In the genomic region with DNA sequence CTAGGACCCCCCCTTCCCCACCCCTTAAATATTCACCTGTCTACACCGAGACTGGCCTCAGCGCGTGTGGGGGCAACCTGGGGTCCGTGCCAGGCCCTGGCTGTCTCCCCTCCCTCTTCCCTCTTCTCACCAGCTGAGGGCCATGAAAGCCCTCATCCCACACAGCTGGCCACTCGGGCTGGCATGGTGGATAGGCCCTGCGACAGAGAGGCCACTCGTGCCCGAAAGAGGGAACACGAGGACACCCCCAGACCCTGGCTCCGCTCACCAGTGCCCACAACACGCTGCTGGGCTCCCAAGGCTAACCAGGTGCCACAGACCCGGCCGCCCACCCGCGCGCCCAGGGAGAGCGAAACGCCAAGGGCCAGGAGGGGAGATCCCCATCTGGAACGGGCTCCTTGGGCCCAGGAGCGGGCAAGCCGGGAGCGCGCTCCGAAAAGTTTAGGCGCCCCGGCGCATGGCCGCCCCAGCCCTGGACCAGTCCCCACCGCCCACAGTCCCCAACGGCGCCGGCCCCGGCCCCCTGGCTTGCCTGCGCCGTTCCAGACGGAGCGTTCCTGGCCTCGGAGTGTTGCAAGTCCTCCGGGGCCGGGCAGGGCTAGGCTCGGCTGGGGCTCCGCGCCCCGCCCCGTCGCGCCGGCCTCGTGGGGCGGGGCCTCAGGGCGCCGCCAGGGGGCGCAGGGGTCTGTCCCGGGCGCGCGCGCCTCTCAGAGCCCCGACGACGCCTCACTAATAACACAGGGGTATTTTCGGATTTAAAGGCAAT, we compare ENCODE assay signal across 8 cellular contexts. TPM values are rescaled to one million over a fixed set of nuclear protein-coding genes. Genes with fewer than 3 reads are reported as not detected.
DNase-seq lines count a peak whose midpoint lies in the region; ATAC-seq, FAIRE-seq and TF ChIP-seq lines count a peak whose summit lies in the region.

A gene with protein sequence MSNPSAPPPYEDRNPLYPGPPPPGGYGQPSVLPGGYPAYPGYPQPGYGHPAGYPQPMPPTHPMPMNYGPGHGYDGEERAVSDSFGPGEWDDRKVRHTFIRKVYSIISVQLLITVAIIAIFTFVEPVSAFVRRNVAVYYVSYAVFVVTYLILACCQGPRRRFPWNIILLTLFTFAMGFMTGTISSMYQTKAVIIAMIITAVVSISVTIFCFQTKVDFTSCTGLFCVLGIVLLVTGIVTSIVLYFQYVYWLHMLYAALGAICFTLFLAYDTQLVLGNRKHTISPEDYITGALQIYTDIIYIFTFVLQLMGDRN (minus strand): TSS at position 570 of the 766 bp plus-strand sequence. CDS start 10,362 bp downstream, outside the sequence.

- DNase-seq in SW480 (ENCODE audit: low spot score) = peak; percentile 33
- peak; percentile 87 for DNase-seq in left cardiac atrium
- peak; percentile 88 to 92 for DNase-seq in psoas muscle
- peak; percentile 92 for DNase-seq in urothelium cell line (ENCODE audit: low spot score)

- WGBS in adipose tissue, 3 donors = 1 to 2% (median 1%) methylated on average over 56 to 62 of the region's 62 CpGs
- WGBS in psoas muscle, 3 donors = 0 to 1% (median 1%) methylated on average over 49 to 62 of the region's 62 CpGs

- H3K4me3 ChIP-seq in psoas muscle = peak within 1 kb of the TSS; percentile 93

- FAIRE-seq in urothelium cell line (lab: Jason Lieb, UNC) = no peak

- intact Hi-C loops in left cardiac atrium (cut with DNase I) = loop anchor here (2.0 to 10.0 kb wide), 2 partner anchors 103 to 105 kb away; a partner anchor contains a TSS
- intact Hi-C loops in psoas muscle (cut with DNase I) = loop anchor here (5.0 to 10.0 kb wide), 5 partner anchors 105 to 373 kb away; a partner anchor contains a TSS

- peak; percentile 98 for TF ChIP-seq CTCF in C4-2B (conservative IDR thresholded peaks at IDR 0.05)
- TF ChIP-seq CTCF in psoas muscle (IDR thresholded peaks at IDR 0.05) = peak; percentile 96

- ATAC-seq in GM19328 (IDR thresholded peaks at IDR 0.05; ENCODE audit: unreplicated experiment) = peak; percentile 69
- ATAC-seq in HG03457 (IDR thresholded peaks at IDR 0.05; ENCODE audit: unreplicated experiment) = peak; percentile 70
- peak; percentile 92 to 93 for ATAC-seq in left cardiac atrium
- peak; percentile 88 to 95 (median 93) for ATAC-seq in psoas muscle

- H3K4me1 ChIP-seq in psoas muscle = peaks cover 41% of the 10 kb centered on the region

- H3K27me3 ChIP-seq in psoas muscle (ENCODE audit: insufficient read depth in 3 of 3, low read length in 2 of 3) = no peaks in the 10 kb centered on the region

- H3K36me3 ChIP-seq in psoas muscle (ENCODE audit: insufficient read depth in 1 of 2, low read depth in 1 of 2) = no peaks in the 10 kb centered on the region

- H3K27ac ChIP-seq in C4-2B = peak within 1 kb of the TSS; percentile 90
- peak within 1 kb of the TSS; percentile 92 for H3K27ac ChIP-seq in adipose tissue (ENCODE audit: low read depth, low read length)
- H3K27ac ChIP-seq in psoas muscle = peak within 1 kb of the TSS; percentile 96

- H3K9me3 ChIP-seq in psoas muscle = no peaks in the 10 kb centered on the region

RNA-seq across cellular contexts. Expression of the gene that starts here (rescaled TPM):
- 100 to 1,000 TPM; 127 to 507 (median 227) TPM for polyA plus RNA-seq in adipose tissue
- 100 to 1,000 TPM; 156 to 166 TPM for total RNA-seq in left cardiac atrium
- 100 to 1,000 TPM; 152 to 197 (median 157) TPM for total RNA-seq in psoas muscle
- polyA plus RNA-seq in psoas muscle = 100 to 1,000 TPM; 167 to 264 (median 228) TPM

Comparison
In these comparisons a context has a peak if more than half of its experiments do, and no peak if none do; other contexts are left out.
1. Peak in every context shown above with its lines: DNase-seq, ATAC-seq, H3K4me3 ChIP-seq and H3K27ac ChIP-seq.
2. DNase-seq: peak in every context shown above with its lines; median percentile 92 in urothelium cell line; 90 in psoas muscle; 87 in left cardiac atrium; 33 in SW480.